ENCODE assay signal across 1 cellular context in the genomic region with DNA sequence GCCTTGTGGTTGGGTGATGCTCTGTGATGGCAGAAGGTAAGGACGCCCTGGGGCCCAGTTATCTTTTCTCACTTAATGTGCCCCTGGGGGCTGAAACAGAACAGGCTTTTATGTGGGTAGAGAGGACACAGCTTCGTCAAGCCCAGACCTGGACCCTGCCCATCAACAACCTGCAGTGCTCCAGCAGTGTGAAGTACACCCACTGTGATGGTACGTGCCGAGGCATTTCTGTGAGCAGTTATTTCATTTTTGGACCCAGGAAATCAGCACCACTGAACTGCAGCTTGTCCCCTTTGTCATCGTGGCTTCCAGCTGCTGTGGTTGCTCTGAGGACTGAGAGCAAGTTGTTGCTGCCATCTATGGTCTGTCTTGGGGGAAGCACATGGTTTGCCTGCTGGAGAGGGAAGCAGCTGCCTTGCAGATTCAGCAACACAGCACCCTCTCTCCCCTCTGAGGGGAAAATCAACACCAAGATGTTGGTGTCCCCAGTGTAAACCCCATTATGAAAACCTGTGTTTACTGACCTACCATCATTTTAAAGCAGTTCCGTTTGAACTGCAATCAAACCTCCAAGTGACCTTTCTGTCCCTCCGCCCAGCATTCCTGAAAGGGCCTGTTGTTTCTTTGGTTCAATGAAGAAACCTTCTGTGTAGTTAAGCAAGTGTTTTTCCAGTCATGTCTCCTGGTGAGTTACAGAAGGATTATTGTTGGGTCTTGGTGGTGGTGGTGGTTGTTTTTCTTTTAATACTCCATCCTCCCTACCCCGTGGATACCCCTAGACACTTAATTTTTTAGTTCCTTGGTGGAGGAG.
A peak's percentile ranks its signal among the peaks of the same experiment; 100 is the strongest.
TF ChIP-seq lines count a peak whose summit lies in the region.

No MANE protein-coding gene starts in this region.

TF ChIP-seq in HepG2, 621 proteins besides CTCF, POLR2A, EP300 and RAD21 (continued from another document and continues in another):
- TF ChIP-seq, protein P1, sequence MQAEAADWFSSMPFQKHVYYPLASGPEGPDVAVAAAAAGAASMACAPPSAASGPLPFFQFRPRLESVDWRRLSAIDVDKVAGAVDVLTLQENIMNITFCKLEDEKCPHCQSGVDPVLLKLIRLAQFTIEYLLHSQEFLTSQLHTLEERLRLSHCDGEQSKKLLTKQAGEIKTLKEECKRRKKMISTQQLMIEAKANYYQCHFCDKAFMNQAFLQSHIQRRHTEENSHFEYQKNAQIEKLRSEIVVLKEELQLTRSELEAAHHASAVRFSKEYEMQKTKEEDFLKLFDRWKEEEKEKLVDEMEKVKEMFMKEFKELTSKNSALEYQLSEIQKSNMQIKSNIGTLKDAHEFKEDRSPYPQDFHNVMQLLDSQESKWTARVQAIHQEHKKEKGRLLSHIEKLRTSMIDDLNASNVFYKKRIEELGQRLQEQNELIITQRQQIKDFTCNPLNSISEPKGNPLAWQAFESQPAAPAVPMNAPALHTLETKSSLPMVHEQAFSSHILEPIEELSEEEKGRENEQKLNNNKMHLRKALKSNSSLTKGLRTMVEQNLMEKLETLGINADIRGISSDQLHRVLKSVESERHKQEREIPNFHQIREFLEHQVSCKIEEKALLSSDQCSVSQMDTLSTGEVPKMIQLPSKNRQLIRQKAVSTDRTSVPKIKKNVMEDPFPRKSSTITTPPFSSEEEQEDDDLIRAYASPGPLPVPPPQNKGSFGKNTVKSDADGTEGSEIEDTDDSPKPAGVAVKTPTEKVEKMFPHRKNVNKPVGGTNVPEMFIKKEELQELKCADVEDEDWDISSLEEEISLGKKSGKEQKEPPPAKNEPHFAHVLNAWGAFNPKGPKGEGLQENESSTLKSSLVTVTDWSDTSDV (CRISPR knock-in tag; IDR thresholded peaks at IDR 0.05) = peak; percentile 49; the same call in 1 of the 2 replicates
- TF ChIP-seq ATF7-NPFF (CRISPR knock-in tag; IDR thresholded peaks at IDR 0.05; ENCODE audit: low read depth) (no peak; the same call in 1 of the 2 replicates), NR2F1 (CRISPR knock-in tag; IDR thresholded peaks at IDR 0.05) (peak; percentile 81 to 82), BCL6 (CRISPR knock-in tag; IDR thresholded peaks at IDR 0.05) (peak; percentile 98), TARDBP (CRISPR knock-in tag; IDR thresholded peaks at IDR 0.05) (peak; percentile 99), ZBTB38 (CRISPR knock-in tag; IDR thresholded peaks at IDR 0.05) (peak; percentile 63), CBFB (CRISPR knock-in tag; IDR thresholded peaks at IDR 0.05) (peak; percentile 48; the same call in 1 of the 2 replicates), MZF1 (CRISPR knock-in tag; IDR thresholded peaks at IDR 0.05; ENCODE audit: borderline replicate concordance) (peak; percentile 91; the same call in 1 of the 2 replicates), ZNF292 (CRISPR knock-in tag; IDR thresholded peaks at IDR 0.05; ENCODE audit: borderline replicate concordance, low read depth) (peak; percentile 97; the same call in 1 of the 2 replicates), ZBTB8A (CRISPR knock-in tag; IDR thresholded peaks at IDR 0.05; ENCODE audit: borderline replicate concordance, low read depth) (peak; percentile 64; the same call in 1 of the 2 replicates), RXRB (CRISPR knock-in tag; IDR thresholded peaks at IDR 0.05; ENCODE audit: borderline replicate concordance) (peak; percentile 98), STAT5B (CRISPR knock-in tag; IDR thresholded peaks at IDR 0.05) (0 out of 2 replicates have a peak, but pooled peaks have one; percentile 44), ZNF10 (CRISPR knock-in tag; IDR thresholded peaks at IDR 0.05; ENCODE audit: borderline replicate concordance, low read depth) (no peak), NCOR1 (IDR thresholded peaks at IDR 0.05; ENCODE audit: borderline replicate concordance, low read length) (peak; percentile 92), ZFP36L2 (CRISPR knock-in tag; IDR thresholded peaks at IDR 0.05) (no peak), CEBPG (CRISPR knock-in tag; IDR thresholded peaks at IDR 0.05) (peak; percentile 93), TAF1 (CRISPR knock-in tag; IDR thresholded peaks at IDR 0.05) (peak; percentile 33; the same call in 1 of the 2 replicates), GATAD1 (CRISPR knock-in tag; IDR thresholded peaks at IDR 0.05) (peak; percentile 67), U2AF2 (IDR thresholded peaks at IDR 0.05; ENCODE audit: low read depth, low read length) (no peak), ZNF121 (CRISPR knock-in tag; IDR thresholded peaks at IDR 0.05) (no peak; the same call in 1 of the 2 replicates), LCORL (IDR thresholded peaks at IDR 0.05) (no peak; the same call in none of the 2 replicates), LCORL (CRISPR knock-in tag; IDR thresholded peaks at IDR 0.05) (peak; percentile 82; the same call in 1 of the 2 replicates), ZNF766 (CRISPR knock-in tag; IDR thresholded peaks at IDR 0.05; ENCODE audit: borderline replicate concordance) (peak; percentile 81; the same call in 1 of the 2 replicates), ZNF446 (CRISPR knock-in tag; IDR thresholded peaks at IDR 0.05) (no peak), KDM2A (CRISPR knock-in tag; IDR thresholded peaks at IDR 0.05; ENCODE audit: borderline replicate concordance, low read depth) (peak; percentile 57; the same call in 1 of the 2 replicates), FOXK1 (CRISPR knock-in tag; IDR thresholded peaks at IDR 0.05; ENCODE audit: borderline replicate concordance, low read depth) (peak; percentile 90), ZSCAN20 (CRISPR knock-in tag; IDR thresholded peaks at IDR 0.05; ENCODE audit: borderline replicate concordance) (peak; percentile 88), NBN (conservative IDR thresholded peaks at IDR 0.05) (no peak), ZNF776 (CRISPR knock-in tag; IDR thresholded peaks at IDR 0.05) (peak; percentile 60; the same call in 1 of the 2 replicates), ZNF24 (IDR thresholded peaks at IDR 0.05) (no peak)
- TF ChIP-seq, protein P2, sequence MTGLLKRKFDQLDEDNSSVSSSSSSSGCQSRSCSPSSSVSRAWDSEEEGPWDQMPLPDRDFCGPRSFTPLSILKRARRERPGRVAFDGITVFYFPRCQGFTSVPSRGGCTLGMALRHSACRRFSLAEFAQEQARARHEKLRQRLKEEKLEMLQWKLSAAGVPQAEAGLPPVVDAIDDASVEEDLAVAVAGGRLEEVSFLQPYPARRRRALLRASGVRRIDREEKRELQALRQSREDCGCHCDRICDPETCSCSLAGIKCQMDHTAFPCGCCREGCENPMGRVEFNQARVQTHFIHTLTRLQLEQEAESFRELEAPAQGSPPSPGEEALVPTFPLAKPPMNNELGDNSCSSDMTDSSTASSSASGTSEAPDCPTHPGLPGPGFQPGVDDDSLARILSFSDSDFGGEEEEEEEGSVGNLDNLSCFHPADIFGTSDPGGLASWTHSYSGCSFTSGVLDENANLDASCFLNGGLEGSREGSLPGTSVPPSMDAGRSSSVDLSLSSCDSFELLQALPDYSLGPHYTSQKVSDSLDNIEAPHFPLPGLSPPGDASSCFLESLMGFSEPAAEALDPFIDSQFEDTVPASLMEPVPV (CRISPR knock-in tag; IDR thresholded peaks at IDR 0.05) = peak; percentile 59
- TF ChIP-seq, protein P3, sequence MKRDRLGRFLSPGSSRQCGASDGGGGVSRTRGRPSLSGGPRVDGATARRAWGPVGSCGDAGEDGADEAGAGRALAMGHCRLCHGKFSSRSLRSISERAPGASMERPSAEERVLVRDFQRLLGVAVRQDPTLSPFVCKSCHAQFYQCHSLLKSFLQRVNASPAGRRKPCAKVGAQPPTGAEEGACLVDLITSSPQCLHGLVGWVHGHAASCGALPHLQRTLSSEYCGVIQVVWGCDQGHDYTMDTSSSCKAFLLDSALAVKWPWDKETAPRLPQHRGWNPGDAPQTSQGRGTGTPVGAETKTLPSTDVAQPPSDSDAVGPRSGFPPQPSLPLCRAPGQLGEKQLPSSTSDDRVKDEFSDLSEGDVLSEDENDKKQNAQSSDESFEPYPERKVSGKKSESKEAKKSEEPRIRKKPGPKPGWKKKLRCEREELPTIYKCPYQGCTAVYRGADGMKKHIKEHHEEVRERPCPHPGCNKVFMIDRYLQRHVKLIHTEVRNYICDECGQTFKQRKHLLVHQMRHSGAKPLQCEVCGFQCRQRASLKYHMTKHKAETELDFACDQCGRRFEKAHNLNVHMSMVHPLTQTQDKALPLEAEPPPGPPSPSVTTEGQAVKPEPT (CRISPR knock-in tag; IDR thresholded peaks at IDR 0.05; ENCODE audit: low read depth) = peak; percentile 36; the same call in 1 of the 2 replicates
- TF ChIP-seq, protein P4, sequence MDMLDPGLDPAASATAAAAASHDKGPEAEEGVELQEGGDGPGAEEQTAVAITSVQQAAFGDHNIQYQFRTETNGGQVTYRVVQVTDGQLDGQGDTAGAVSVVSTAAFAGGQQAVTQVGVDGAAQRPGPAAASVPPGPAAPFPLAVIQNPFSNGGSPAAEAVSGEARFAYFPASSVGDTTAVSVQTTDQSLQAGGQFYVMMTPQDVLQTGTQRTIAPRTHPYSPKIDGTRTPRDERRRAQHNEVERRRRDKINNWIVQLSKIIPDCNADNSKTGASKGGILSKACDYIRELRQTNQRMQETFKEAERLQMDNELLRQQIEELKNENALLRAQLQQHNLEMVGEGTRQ (IDR thresholded peaks at IDR 0.05; ENCODE audit: low read depth, low read length) = peak; percentile 34; the same call in 1 of the 2 replicates
- TF ChIP-seq, protein P4 (CRISPR knock-in tag; IDR thresholded peaks at IDR 0.05; ENCODE audit: borderline replicate concordance) = no peak; the same call in 1 of the 2 replicates
- TF ChIP-seq, protein P5, sequence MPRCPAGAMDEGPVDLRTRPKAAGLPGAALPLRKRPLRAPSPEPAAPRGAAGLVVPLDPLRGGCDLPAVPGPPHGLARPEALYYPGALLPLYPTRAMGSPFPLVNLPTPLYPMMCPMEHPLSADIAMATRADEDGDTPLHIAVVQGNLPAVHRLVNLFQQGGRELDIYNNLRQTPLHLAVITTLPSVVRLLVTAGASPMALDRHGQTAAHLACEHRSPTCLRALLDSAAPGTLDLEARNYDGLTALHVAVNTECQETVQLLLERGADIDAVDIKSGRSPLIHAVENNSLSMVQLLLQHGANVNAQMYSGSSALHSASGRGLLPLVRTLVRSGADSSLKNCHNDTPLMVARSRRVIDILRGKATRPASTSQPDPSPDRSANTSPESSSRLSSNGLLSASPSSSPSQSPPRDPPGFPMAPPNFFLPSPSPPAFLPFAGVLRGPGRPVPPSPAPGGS (CRISPR knock-in tag; IDR thresholded peaks at IDR 0.05) = no peak; the same call in 1 of the 2 replicates
- TF ChIP-seq, protein P6, sequence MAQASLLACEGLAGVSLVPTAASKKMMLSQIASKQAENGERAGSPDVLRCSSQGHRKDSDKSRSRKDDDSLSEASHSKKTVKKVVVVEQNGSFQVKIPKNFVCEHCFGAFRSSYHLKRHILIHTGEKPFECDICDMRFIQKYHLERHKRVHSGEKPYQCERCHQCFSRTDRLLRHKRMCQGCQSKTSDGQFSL (CRISPR knock-in tag; IDR thresholded peaks at IDR 0.05) = no peak
- TF ChIP-seq, protein P7, sequence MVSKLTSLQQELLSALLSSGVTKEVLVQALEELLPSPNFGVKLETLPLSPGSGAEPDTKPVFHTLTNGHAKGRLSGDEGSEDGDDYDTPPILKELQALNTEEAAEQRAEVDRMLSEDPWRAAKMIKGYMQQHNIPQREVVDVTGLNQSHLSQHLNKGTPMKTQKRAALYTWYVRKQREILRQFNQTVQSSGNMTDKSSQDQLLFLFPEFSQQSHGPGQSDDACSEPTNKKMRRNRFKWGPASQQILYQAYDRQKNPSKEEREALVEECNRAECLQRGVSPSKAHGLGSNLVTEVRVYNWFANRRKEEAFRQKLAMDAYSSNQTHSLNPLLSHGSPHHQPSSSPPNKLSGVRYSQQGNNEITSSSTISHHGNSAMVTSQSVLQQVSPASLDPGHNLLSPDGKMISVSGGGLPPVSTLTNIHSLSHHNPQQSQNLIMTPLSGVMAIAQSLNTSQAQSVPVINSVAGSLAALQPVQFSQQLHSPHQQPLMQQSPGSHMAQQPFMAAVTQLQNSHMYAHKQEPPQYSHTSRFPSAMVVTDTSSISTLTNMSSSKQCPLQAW (CRISPR knock-in tag; IDR thresholded peaks at IDR 0.05) = peak; percentile 91
- TF ChIP-seq, protein P8, sequence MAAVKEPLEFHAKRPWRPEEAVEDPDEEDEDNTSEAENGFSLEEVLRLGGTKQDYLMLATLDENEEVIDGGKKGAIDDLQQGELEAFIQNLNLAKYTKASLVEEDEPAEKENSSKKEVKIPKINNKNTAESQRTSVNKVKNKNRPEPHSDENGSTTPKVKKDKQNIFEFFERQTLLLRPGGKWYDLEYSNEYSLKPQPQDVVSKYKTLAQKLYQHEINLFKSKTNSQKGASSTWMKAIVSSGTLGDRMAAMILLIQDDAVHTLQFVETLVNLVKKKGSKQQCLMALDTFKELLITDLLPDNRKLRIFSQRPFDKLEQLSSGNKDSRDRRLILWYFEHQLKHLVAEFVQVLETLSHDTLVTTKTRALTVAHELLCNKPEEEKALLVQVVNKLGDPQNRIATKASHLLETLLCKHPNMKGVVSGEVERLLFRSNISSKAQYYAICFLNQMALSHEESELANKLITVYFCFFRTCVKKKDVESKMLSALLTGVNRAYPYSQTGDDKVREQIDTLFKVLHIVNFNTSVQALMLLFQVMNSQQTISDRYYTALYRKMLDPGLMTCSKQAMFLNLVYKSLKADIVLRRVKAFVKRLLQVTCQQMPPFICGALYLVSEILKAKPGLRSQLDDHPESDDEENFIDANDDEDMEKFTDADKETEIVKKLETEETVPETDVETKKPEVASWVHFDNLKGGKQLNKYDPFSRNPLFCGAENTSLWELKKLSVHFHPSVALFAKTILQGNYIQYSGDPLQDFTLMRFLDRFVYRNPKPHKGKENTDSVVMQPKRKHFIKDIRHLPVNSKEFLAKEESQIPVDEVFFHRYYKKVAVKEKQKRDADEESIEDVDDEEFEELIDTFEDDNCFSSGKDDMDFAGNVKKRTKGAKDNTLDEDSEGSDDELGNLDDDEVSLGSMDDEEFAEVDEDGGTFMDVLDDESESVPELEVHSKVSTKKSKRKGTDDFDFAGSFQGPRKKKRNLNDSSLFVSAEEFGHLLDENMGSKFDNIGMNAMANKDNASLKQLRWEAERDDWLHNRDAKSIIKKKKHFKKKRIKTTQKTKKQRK (IDR thresholded peaks at IDR 0.05; ENCODE audit: low read length) = no peak
- TF ChIP-seq, protein P9, sequence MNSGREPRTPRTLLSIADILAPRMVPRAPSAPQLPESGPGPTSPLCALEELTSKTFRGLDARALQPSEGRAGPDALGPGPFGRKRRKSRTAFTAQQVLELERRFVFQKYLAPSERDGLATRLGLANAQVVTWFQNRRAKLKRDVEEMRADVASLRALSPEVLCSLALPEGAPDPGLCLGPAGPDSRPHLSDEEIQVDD (CRISPR knock-in tag; IDR thresholded peaks at IDR 0.05; ENCODE audit: borderline replicate concordance) = no peak
- TF ChIP-seq, protein P10, sequence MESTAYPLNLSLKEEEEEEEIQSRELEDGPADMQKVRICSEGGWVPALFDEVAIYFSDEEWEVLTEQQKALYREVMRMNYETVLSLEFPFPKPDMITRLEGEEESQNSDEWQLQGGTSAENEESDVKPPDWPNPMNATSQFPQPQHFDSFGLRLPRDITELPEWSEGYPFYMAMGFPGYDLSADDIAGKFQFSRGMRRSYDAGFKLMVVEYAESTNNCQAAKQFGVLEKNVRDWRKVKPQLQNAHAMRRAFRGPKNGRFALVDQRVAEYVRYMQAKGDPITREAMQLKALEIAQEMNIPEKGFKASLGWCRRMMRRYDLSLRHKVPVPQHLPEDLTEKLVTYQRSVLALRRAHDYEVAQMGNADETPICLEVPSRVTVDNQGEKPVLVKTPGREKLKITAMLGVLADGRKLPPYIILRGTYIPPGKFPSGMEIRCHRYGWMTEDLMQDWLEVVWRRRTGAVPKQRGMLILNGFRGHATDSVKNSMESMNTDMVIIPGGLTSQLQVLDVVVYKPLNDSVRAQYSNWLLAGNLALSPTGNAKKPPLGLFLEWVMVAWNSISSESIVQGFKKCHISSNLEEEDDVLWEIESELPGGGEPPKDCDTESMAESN (CRISPR knock-in tag; conservative IDR thresholded peaks at IDR 0.05) = peak; percentile 74; the same call in 1 of the 2 replicates
